6 cellular contexts compared by ENCODE assay signal in genomic region chrX:24309580-24310374, GRCh38. TPM values are rescaled to one million over a fixed set of nuclear protein-coding genes. Genes with fewer than 3 reads are reported as not detected.
"Had no signal": no experiment of that assay in that cellular context is flagged by ENCODE, and none has a peak within 500 bp of the region (broad histone marks: within the 10 kb centered on the region; RNA-seq: fewer than 3 reads in every experiment).

No MANE protein-coding gene starts in this region.

RNA-seq across cellular contexts. Expression of gene SUPT20HL2, which starts 4.1 kb away (rescaled TPM):
- total RNA-seq: K562, PC-3, Peyer's patch, Right ventricle myocardium superior, SJSA1 had no signal

RNA-seq across cellular contexts. Expression of gene SUPT20HL1, which starts 50.7 kb away (rescaled TPM):
- total RNA-seq: K562, M059J, PC-3, Right ventricle myocardium superior, SJSA1 had no signal
- polyA plus RNA-seq: K562 had no signal
